In genomic region chr17:73914536-73915274, GRCh38 we compare ENCODE assay signal across 16 cellular contexts.
DNase-seq lines count a peak whose midpoint lies in the region; ATAC-seq, FAIRE-seq and TF ChIP-seq lines count a peak whose summit lies in the region.
"Had no signal": no experiment of that assay in that cellular context is flagged by ENCODE, and none has a peak within 500 bp of the region (broad histone marks: within the 10 kb centered on the region; RNA-seq: fewer than 3 reads in every experiment).

No MANE protein-coding gene starts in this region.

- no peak overlapping the region for H3K9ac ChIP-seq in HepG2 (ENCODE audit: insufficient read depth, low read depth, low read length)
- no peak overlapping the region for H3K9ac ChIP-seq in endodermal cell (ENCODE audit: extremely low read depth, low read length, poor library complexity, severe bottlenecking)

- ATAC-seq in HepG2 (no peak), right lobe of liver (no peak), HG03432 (IDR thresholded peaks at IDR 0.05; ENCODE audit: unreplicated experiment) (no peak)
- ATAC-seq in stimulated activated naive B cell treated with anti-CD40 and anti-IgM and Interleukin-4, amounts not matched to agents 10 μg/mL and 1 μg/mL and 100 μg/mL, for 72 hours (replicated peaks): no peak

- no peak overlapping the region for H2AFZ ChIP-seq in HepG2 (ENCODE audit: low read length)

- TF ChIP-seq POLR2A in HepG2 (IDR thresholded peaks at IDR 0.05; ENCODE audit: insufficient read depth in 1 of 2, low read depth in 2 of 2, low read length in 2 of 2): no peak
- TF ChIP-seq POLR2A in right lobe of liver (IDR thresholded peaks at IDR 0.05): no peak

- no peaks in the 10 kb centered on the region for H3K4me1 Mint-ChIP-seq in endodermal cell
- H3K4me1 Mint-ChIP-seq in stimulated activated naive B cell treated with anti-CD40 and anti-IgM and Interleukin-4, amounts not matched to agents 10 μg/mL and 1 μg/mL and 100 μg/mL, for 72 hours: no peaks in the 10 kb centered on the region
- H3K4me1 Mint-ChIP-seq: H9 had no signal

- in situ Hi-C loops in HepG2 (cut with HindIII; ENCODE audit: extremely low pct_ligation_motif_present, low pct_unique_long_range_greater_than_20kb): no loop called here

- no peak for FAIRE-seq in HepG2 (lab: Jason Lieb, UNC)
- FAIRE-seq: D721Med, GM19239 had no signal

- H3K4me1 ChIP-seq in HepG2 (ENCODE audit: insufficient read depth, low read length) (no peaks in the 10 kb centered on the region), right lobe of liver (no peaks in the 10 kb centered on the region), endodermal cell (ENCODE audit: control insufficient read depth, insufficient read depth, low read length) (no peaks in the 10 kb centered on the region)

- H3K36me3 Mint-ChIP-seq in endodermal cell (ENCODE audit: low read depth): no peaks in the 10 kb centered on the region
- peaks cover 0 to 4% of the 10 kb centered on the region in 2 donors for H3K36me3 Mint-ChIP-seq in stimulated activated naive B cell treated with anti-CD40 and anti-IgM and Interleukin-4, amounts not matched to agents 10 μg/mL and 1 μg/mL and 100 μg/mL, for 72 hours
- H3K36me3 Mint-ChIP-seq: CD4-positive, CD25-positive, alpha-beta regulatory T cell had no signal

- peaks cover 59% of the 10 kb centered on the region for H3K27me3 Mint-ChIP-seq in endodermal cell (ENCODE audit: insufficient read depth)
- peaks cover 48 to 65% of the 10 kb centered on the region in 2 donors for H3K27me3 Mint-ChIP-seq in stimulated activated naive B cell treated with anti-CD40 and anti-IgM and Interleukin-4, amounts not matched to agents 10 μg/mL and 1 μg/mL and 100 μg/mL, for 72 hours

- WGBS in HepG2 (ENCODE audit: low lambda C conversion rate): 14% methylated on average over 7 of the region's 7 CpGs
- 32% methylated on average over 1 of the region's 7 CpGs for WGBS in right lobe of liver (ENCODE audit: insufficient coverage, low coverage, low lambda C conversion rate, missing lambda C conversion rate)
- WGBS in endodermal cell (ENCODE audit: insufficient coverage in 1 of 2, insufficient read length in 1 of 2), 2 experiments: 77 to 83% methylated on average over 4 to 6 of the region's 7 CpGs

- POLR2A ChIA-PET in HepG2 (lab: Yijun Ruan, JAX): no interaction called here

- peaks cover 17% of the 10 kb centered on the region for H3K9me3 ChIP-seq in HepG2 (ENCODE audit: low read length)
- peaks cover 0 to 5% (median 0%) of the 10 kb centered on the region in 4 donors for H3K9me3 ChIP-seq in right lobe of liver
- peaks cover 13% of the 10 kb centered on the region for H3K9me3 ChIP-seq in endodermal cell (ENCODE audit: control insufficient read depth, low read length)

- peaks cover 16% of the 10 kb centered on the region for H3K9me3 Mint-ChIP-seq in endodermal cell
- H3K9me3 Mint-ChIP-seq in stimulated activated naive B cell treated with anti-CD40 and anti-IgM and Interleukin-4, amounts not matched to agents 10 μg/mL and 1 μg/mL and 100 μg/mL, for 72 hours: peaks cover 5 to 11% of the 10 kb centered on the region in 2 donors

- H3K4me3 ChIP-seq in HepG2 (replicated peaks in 1 of 3; ENCODE audit: insufficient read depth in 1 of 3, low read depth in 2 of 3, low read length in 3 of 3): no peak overlapping the region
- no peak overlapping the region for H3K4me3 ChIP-seq in right lobe of liver
- H3K4me3 ChIP-seq in endodermal cell (ENCODE audit: low read length): no peak overlapping the region

- TF ChIP-seq EP300 in HepG2 (IDR thresholded peaks at IDR 0.05; ENCODE audit: low read depth in 2 of 2, low read length in 2 of 2) (no peak), HepG2 (CRISPR knock-in tag; IDR thresholded peaks at IDR 0.05; ENCODE audit: borderline replicate concordance) (no peak)

- no peak overlapping the region for H3K27ac Mint-ChIP-seq in endodermal cell
- H3K27ac Mint-ChIP-seq in stimulated activated naive B cell treated with anti-CD40 and anti-IgM and Interleukin-4, amounts not matched to agents 10 μg/mL and 1 μg/mL and 100 μg/mL, for 72 hours: no peak overlapping the region
- H3K27ac Mint-ChIP-seq: CD4-positive, CD25-positive, alpha-beta regulatory T cell; H9 had no signal

- H3K79me2 ChIP-seq in HepG2 (ENCODE audit: insufficient read depth, low read length): no peaks in the 10 kb centered on the region

- TF ChIP-seq RAD21 in HepG2 (CRISPR knock-in tag; IDR thresholded peaks at IDR 0.05): no peak

- H3K27me3 ChIP-seq in HepG2 (ENCODE audit: control insufficient read depth in 1 of 2, insufficient read depth in 2 of 2, low read length in 2 of 2): no peaks in the 10 kb centered on the region; a peak in 1 of 5 replicates
- no peaks in the 10 kb centered on the region for H3K27me3 ChIP-seq in right lobe of liver
- H3K27me3 ChIP-seq in endodermal cell (ENCODE audit: control insufficient read depth, insufficient read depth, low read length, poor library complexity, severe bottlenecking): peaks cover 29% of the 10 kb centered on the region

- H3K4me3 Mint-ChIP-seq in endodermal cell: no peak overlapping the region
- H3K4me3 Mint-ChIP-seq in stimulated activated naive B cell treated with anti-CD40 and anti-IgM and Interleukin-4, amounts not matched to agents 10 μg/mL and 1 μg/mL and 100 μg/mL, for 72 hours: no peak overlapping the region
- H3K4me3 Mint-ChIP-seq: CD4-positive, CD25-positive, alpha-beta regulatory T cell; H9 had no signal

- DNase-seq in DMS53 (lab: John Stamatoyannopoulos, UW) (peak; percentile 60), DMS53 treated with DMSO at 0.1 percent for 48 hours (lab: John Stamatoyannopoulos, UW; ENCODE audit: unreplicated experiment) (no peak), HepG2 (ENCODE audit: low spot score) (no peak), right lobe of liver (no peak), endodermal cell (peak; percentile 18), NCI-H69 (lab: John Stamatoyannopoulos, UW) (no peak)
- no peak for DNase-seq in stimulated activated naive B cell treated with anti-CD40 and anti-IgM and Interleukin-4, amounts not matched to agents 10 μg/mL and 1 μg/mL and 100 μg/mL, for 72 hours
- DNase-seq: CD4-positive, CD25-positive, alpha-beta regulatory T cell; DMS153; GF-D8; GOT3; H9 had no signal

- TF ChIP-seq CTCF in HepG2 (CRISPR knock-in tag; IDR thresholded peaks at IDR 0.05) (no peak), right lobe of liver (IDR thresholded peaks at IDR 0.05) (no peak), endodermal cell (conservative IDR thresholded peaks at IDR 0.05) (no peak)

- intact Hi-C loops in HepG2 (cut with micrococcal nuclease; ENCODE audit: unreplicated experiment): no loop called here
- intact Hi-C loops in right lobe of liver (cut with DNase I): no loop called here

- no peaks in the 10 kb centered on the region for H3K36me3 ChIP-seq in HepG2 (replicated peaks in 1 of 2; ENCODE audit: control insufficient read depth in 1 of 2, insufficient read depth in 2 of 2, low read length in 2 of 2)
- H3K36me3 ChIP-seq in right lobe of liver: no peaks in the 10 kb centered on the region
- H3K36me3 ChIP-seq in endodermal cell (ENCODE audit: control insufficient read depth, insufficient read depth, low read length): no peaks in the 10 kb centered on the region

- CTCF ChIA-PET in HepG2 (lab: Yijun Ruan, JAX; ENCODE audit: low intra/inter-chr PET ratio, low total read pairs): no interaction called here

- BruUV-seq in HepG2 (replicated peaks; lab: Mats Ljungman, UMichigan): no TSS peak

- H4K20me1 ChIP-seq in HepG2 (ENCODE audit: insufficient read depth, low read length): no peaks in the 10 kb centered on the region

- H3K4me2 ChIP-seq in HepG2 (ENCODE audit: low read depth, low read length): no peak overlapping the region

- H3K27ac ChIP-seq in HepG2 (ENCODE audit: extremely low read length, insufficient read depth, low read length) (no peak overlapping the region), right lobe of liver (no peak overlapping the region), endodermal cell (ENCODE audit: low read depth, low read length) (no peak overlapping the region)
- H3K27ac ChIP-seq: 22Rv1 had no signal

TF ChIP-seq in HepG2, 621 proteins besides CTCF, POLR2A, EP300 and RAD21:
- peak; percentile 60; the same call in 1 of the 2 replicates for TF ChIP-seq RFX1 (IDR thresholded peaks at IDR 0.05)
- TF ChIP-seq ZNF687 (CRISPR knock-in tag; IDR thresholded peaks at IDR 0.05): no peak

Comparison
In these comparisons a context has a peak if more than half of its experiments do, and no peak if none do; other contexts are left out.
1. DNase-seq: peak in DMS53 (single experiment) and endodermal cell (single experiment); none in DMS53 treated with DMSO at 0.1 percent for 48 hours (single experiment), HepG2 (single experiment), right lobe of liver (0 of 3), stimulated activated naive B cell treated with anti-CD40 and anti-IgM and Interleukin-4, amounts not matched to agents 10 μg/mL and 1 μg/mL and 100 μg/mL, for 72 hours (single experiment) and NCI-H69 (single experiment).